ENCODE assay signal across 12 cellular contexts in the genomic region with DNA sequence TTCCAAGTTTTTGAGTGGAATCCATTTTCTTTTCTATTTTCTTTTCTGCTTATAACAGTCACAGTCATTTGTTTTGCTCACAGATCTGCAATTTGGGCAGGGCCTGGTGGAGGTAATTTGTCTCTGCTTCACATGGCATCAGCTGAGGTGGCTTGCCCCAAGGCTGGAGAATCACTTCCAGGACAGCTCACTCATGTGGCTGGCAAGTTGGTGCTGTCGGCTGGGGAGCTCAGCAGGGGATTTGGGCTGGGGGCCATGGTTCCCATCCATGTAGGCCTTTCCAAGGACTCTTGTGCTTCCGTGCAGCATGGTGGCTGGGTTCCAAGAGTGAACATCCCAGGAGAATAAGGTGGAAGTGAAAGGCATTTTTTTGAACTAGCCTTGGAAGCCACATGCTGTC.
"Had no signal": no experiment of that assay in that cellular context is flagged by ENCODE, and none has a peak within 500 bp of the region (broad histone marks: within the 10 kb centered on the region; RNA-seq: fewer than 3 reads in every experiment).

No MANE protein-coding gene starts in this region.

- H3K4me1 ChIP-seq: adrenal gland had no signal

- H3K27ac ChIP-seq: adrenal gland, epithelial cell of prostate, ovary, thoracic aorta had no signal

- ATAC-seq: stimulated activated naive CD8-positive, alpha-beta T cell treated with anti-CD3 and anti-CD28 coated beads, Interleukin-15, amount 100 ng/mL, for 72 hours had no signal

- DNase-seq: activated CD4-positive, alpha-beta T cell treated with anti-CD3 and anti-CD28 coated beads, Interleukin-2, amount 50 U/mL, for 1 hour; activated naive CD4-positive, alpha-beta T cell treated with anti-CD3 and anti-CD28 coated beads, Interleukin-2, amount 50 U/mL, for 16 hours; adrenal gland; caudate nucleus; effector memory CD4-positive, alpha-beta T cell; hippocampal formation; kidney glomerular epithelial cell; ovary; stimulated activated CD4-positive, alpha-beta T cell treated with anti-CD3 and anti-CD28 coated beads, Interleukin-4, amount 100 ng/mL, for 24 hours; stimulated activated naive CD8-positive, alpha-beta T cell treated with anti-CD3 and anti-CD28 coated beads, Interleukin-15, amount 100 ng/mL, for 72 hours had no signal

- H3K4me3 ChIP-seq: adrenal gland, ovary, thoracic aorta had no signal

- H3K9me3 ChIP-seq: adrenal gland, ovary, thoracic aorta had no signal

- H3K36me3 ChIP-seq: adrenal gland, ovary, thoracic aorta had no signal

- H3K27me3 ChIP-seq: adrenal gland, ovary had no signal
